ENCODE assay signal across 14 cellular contexts in the genomic region with DNA sequence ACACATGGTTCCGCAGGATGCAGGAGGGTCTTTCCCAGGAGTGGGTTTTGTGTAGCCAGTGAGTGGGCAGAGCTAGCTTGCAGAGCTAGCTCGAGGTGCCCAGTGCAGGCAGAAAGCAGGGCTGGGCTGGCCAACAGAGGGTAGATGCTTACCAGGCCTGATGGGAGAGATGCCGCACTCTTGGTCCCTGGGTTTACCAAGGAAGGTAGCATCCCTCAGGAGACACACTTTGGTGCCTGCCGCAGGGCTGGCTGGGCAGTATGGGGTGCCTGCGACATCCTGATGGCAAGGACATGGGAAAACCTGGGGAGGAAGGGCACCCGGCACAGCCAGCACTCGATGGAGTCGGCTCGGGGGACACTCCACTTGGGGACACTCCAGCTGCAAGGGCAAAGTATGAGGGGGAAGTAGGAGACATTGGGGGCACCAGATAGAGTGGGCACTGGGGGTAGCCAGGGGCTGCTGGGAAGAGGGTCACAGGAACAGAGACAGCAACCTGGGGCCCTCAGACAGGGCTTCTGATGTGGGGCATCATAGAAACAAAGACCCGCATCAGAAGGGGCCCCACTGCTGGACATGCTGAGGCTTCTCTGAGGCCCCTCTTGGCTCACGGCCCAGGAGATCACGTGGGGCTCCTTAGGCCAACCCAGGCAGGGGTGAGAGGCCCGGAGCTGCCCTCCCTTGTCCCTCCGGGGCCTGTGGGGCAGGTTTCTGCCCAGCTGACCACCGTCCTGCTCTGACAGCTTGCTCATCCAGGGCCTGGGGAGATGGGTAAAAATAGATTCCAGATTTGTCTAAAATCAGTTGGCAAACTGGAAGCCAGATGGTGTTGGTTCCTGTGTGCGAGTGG.
DNase-seq lines count a peak whose midpoint lies in the region; ATAC-seq and TF ChIP-seq lines count a peak whose summit lies in the region.
"Had no signal": no experiment of that assay in that cellular context is flagged by ENCODE, and none has a peak within 500 bp of the region (broad histone marks: within the 10 kb centered on the region; RNA-seq: fewer than 3 reads in every experiment).

No MANE protein-coding gene starts in this region.

- TF ChIP-seq POLR2A in erythroblast (IDR thresholded peaks at IDR 0.05; ENCODE audit: low read length): no peak

- no peak overlapping the region for H3K4me3 Mint-ChIP-seq in T-cell
- H3K4me3 Mint-ChIP-seq: activated naive CD8-positive, alpha-beta T cell treated with anti-CD3 and anti-CD28 coated beads, Interleukin-2, amount 50 U/mL, for 24 hours; activated T-cell treated with anti-CD3 and anti-CD28 coated beads, Interleukin-2, amount 50 U/mL, for 72 hours had no signal

- H3K4me1 Mint-ChIP-seq in T-cell: no peaks in the 10 kb centered on the region
- H3K4me1 Mint-ChIP-seq: activated naive CD8-positive, alpha-beta T cell treated with anti-CD3 and anti-CD28 coated beads, Interleukin-2, amount 50 U/mL, for 24 hours had no signal

- H3K27ac Mint-ChIP-seq in T-cell: no peak overlapping the region
- H3K27ac Mint-ChIP-seq: activated naive CD8-positive, alpha-beta T cell treated with anti-CD3 and anti-CD28 coated beads, Interleukin-2, amount 50 U/mL, for 24 hours; activated T-cell treated with anti-CD3 and anti-CD28 coated beads, Interleukin-2, amount 50 U/mL, for 72 hours had no signal

- no peaks in the 10 kb centered on the region for H3K9me3 Mint-ChIP-seq in T-cell
- H3K9me3 Mint-ChIP-seq: activated naive CD8-positive, alpha-beta T cell treated with anti-CD3 and anti-CD28 coated beads, Interleukin-2, amount 50 U/mL, for 24 hours; activated T-cell treated with anti-CD3 and anti-CD28 coated beads, Interleukin-2, amount 50 U/mL, for 72 hours had no signal

- no peaks in the 10 kb centered on the region for H3K27me3 Mint-ChIP-seq in T-cell
- H3K27me3 Mint-ChIP-seq: activated naive CD8-positive, alpha-beta T cell treated with anti-CD3 and anti-CD28 coated beads, Interleukin-2, amount 50 U/mL, for 24 hours had no signal

- ATAC-seq in T-cell (replicated peaks in 1 of 4): no peak
- ATAC-seq: activated naive CD8-positive, alpha-beta T cell treated with anti-CD3 and anti-CD28 coated beads, Interleukin-2, amount 50 U/mL, for 24 hours; activated T-cell treated with anti-CD3 and anti-CD28 coated beads, Interleukin-2, amount 50 U/mL, for 72 hours had no signal

- CTCF ChIA-PET in T-cell (lab: Charles Lee): no interaction called here

- POLR2A ChIA-PET in T-cell (lab: Charles Lee): no interaction called here

- H3K36me3 Mint-ChIP-seq in T-cell: no peaks in the 10 kb centered on the region

- DNase-seq in EL: peak; percentile 12
- peak; percentile 30 for DNase-seq in OCI-M1 (lab: John Stamatoyannopoulos, UW)
- peak; percentile 81 to 84 for DNase-seq in erythroblast (lab: John Stamatoyannopoulos, UW)
- DNase-seq in midbrain (lab: John Stamatoyannopoulos, UW): peak; percentile 10
- no peak for DNase-seq in globus pallidus (ENCODE audit: low spot score)
- no peak for DNase-seq in T-cell
- no peak for DNase-seq in stimulated activated CD4-positive, alpha-beta T cell treated with anti-CD3 and anti-CD28 coated beads, Interleukin-4, amount 100 ng/mL, for 1 hour
- no peak for DNase-seq in kidney tubule cell (ENCODE audit: low spot score)
- DNase-seq: activated CD4-positive, alpha-beta T cell treated with anti-CD3 and anti-CD28 coated beads, Interleukin-2, amount 50 U/mL, for 48 hours; activated naive CD8-positive, alpha-beta T cell treated with anti-CD3 and anti-CD28 coated beads, Interleukin-2, amount 50 U/mL, for 24 hours; activated T-cell treated with anti-CD3 and anti-CD28 coated beads, Interleukin-2, amount 50 U/mL, for 72 hours; colonic mucosa; NCI-H1105; NCI-H226 had no signal

Comparison
In these comparisons a context has a peak if more than half of its experiments do, and no peak if none do; other contexts are left out.
1. DNase-seq: peak in EL (single experiment), OCI-M1 (single experiment), erythroblast (2 of 2) and midbrain (single experiment); none in globus pallidus (single experiment), T-cell (0 of 34), stimulated activated CD4-positive, alpha-beta T cell treated with anti-CD3 and anti-CD28 coated beads, Interleukin-4, amount 100 ng/mL, for 1 hour (single experiment) and kidney tubule cell (single experiment).